8 cellular contexts compared by ENCODE assay signal in the genomic region with DNA sequence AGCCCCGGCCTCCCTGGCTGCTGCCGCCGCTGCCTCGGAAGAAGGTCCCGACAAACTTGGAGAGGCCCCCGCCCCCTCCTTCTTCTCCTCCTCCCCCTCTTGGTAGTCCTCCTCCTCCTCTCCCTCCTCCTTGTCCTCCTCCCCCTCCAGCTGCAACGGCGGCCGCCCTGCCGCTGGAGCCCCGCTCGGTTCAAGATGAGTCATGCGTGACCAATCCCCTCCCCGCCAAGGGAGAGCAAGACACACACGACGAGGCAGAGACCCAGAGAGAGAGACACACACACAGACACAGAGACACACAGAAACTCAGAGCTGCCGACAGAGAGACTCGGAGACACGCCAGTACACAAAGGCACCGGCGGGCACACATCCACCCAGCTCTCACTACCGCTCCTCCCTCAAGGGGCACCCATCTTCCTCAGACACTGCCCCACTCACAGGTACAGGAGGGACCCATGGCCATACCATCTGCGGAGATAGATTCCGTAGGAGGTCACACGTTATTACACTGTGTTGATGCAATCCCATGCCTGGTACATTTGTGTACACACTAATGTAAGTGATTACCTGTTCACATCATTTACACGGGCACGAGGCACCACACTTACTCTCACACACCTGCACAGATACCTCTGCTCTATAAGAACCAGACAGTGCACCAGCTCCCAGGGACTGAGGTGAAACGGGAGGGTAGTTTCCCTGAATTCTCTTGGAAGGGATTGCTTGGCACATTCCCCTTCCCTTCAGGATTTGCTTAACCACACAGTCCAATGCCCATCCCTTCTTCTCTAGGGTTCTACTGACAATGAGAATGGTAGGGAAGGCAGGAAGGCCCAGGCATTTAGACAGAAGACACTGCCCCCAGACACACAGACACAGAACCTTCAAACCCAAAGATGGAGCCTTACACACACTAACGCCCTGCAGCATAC. TPM values are rescaled to one million over a fixed set of nuclear protein-coding genes. Genes with fewer than 3 reads are reported as not detected.
DNase-seq lines count a peak whose midpoint lies in the region; ATAC-seq and TF ChIP-seq lines count a peak whose summit lies in the region.

A gene (minus strand): TSS at position 52 of the 932 bp plus-strand sequence. CDS start 217 bp downstream, outside the sequence.

- no peak for TF ChIP-seq POLR2A in testis (IDR thresholded peaks at IDR 0.05)

- peaks cover 5% of the 10 kb centered on the region for H3K27me3 ChIP-seq in testis

- no peaks in the 10 kb centered on the region for H3K9me3 ChIP-seq in testis

- WGBS in testis, 2 donors: 11% methylated on average over 20 to 29 of the region's 29 CpGs

- H3K36me3 ChIP-seq in testis (ENCODE audit: low read depth, missing control alignments): no peaks in the 10 kb centered on the region

- H3K4me3 ChIP-seq in testis: peak within 1 kb of the TSS; percentile 34 to 47

- H3K27ac ChIP-seq in testis: no peak within 1 kb of the TSS

- peaks cover 16% of the 10 kb centered on the region for H3K4me1 ChIP-seq in testis

- intact Hi-C loops in testis (cut with DNase I; ENCODE audit: low total_unique reads): no loop called here

- DNase-seq in NCI-H2227 (lab: John Stamatoyannopoulos, UW; ENCODE audit: unreplicated experiment): peak; percentile 22
- DNase-seq in NCI-H2227 treated with DMSO at 0.1 percent for 48 hours (lab: John Stamatoyannopoulos, UW): no peak
- peak; percentile 5 for DNase-seq in amniotic stem cell (lab: John Stamatoyannopoulos, UW)
- peak; percentile 86 for DNase-seq in islet precursor cell
- no peak for DNase-seq in testis
- DNase-seq in HuH-7 (ENCODE audit: low spot score): no peak
- no peak for DNase-seq in NCI-H146 (lab: John Stamatoyannopoulos, UW)

- TF ChIP-seq CTCF in testis (IDR thresholded peaks at IDR 0.05): no peak

- no peak for ATAC-seq in HG03039 (IDR thresholded peaks at IDR 0.05; ENCODE audit: unreplicated experiment)

RNA-seq across cellular contexts. Expression of the gene that starts here (rescaled TPM):
- total RNA-seq in testis: 10 to 100 TPM in 1 of 2 donors, 1 to 10 TPM in 1; 8.8 to 11.5 TPM
- polyA plus RNA-seq in testis (ENCODE audit: insufficient read depth, low read depth, low replicate concordance): 8.8 TPM

Comparison
In these comparisons a context has a peak if more than half of its experiments do, and no peak if none do; other contexts are left out.
1. DNase-seq: peak in NCI-H2227 (single experiment), amniotic stem cell (single experiment) and islet precursor cell (single experiment); none in NCI-H2227 treated with DMSO at 0.1 percent for 48 hours (single experiment), testis (single experiment), HuH-7 (single experiment) and NCI-H146 (single experiment).